Comparison of ENCODE assay signal across 10 cellular contexts in the genomic region with DNA sequence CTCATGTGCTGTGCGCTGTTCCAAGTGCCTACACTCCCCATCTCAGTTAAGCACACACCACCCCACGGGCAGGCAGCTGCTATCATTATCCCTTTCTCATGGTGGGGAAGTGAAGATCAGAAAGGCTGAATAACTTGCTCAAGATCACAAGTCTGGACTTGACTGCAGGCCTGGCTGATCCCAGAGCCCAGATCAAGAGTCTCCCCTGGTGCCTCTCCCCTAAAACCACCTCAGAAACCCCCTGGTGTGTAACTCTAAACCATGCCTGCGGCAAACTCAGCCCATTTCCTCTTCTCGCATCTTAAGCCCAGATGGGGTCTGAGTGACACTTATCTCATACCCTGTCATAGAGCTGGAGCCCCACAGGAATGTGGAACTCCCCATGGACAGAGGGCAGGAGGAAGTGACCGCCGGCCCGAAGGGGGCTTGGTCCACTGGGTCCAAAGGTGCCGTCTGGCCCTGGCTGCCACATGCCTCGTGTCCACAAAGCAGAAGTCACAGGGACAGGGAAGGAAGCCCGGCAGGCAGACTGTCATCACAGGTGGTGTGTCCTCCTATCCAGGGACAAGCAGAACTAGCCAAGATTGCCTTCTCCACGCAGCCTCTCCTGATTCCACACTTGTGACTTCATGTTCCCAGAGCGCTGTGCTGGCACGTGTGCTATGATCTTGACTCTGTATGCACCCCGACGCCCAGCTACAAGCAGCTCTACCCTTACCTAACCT.
DNase-seq lines count a peak whose midpoint lies in the region; ATAC-seq, FAIRE-seq and TF ChIP-seq lines count a peak whose summit lies in the region.
"Had no signal": no experiment of that assay in that cellular context is flagged by ENCODE, and none has a peak within 500 bp of the region (broad histone marks: within the 10 kb centered on the region; RNA-seq: fewer than 3 reads in every experiment).

No MANE protein-coding gene starts in this region.

- H3K27me3 ChIP-seq in GM12878 (replicated peaks in 1 of 2; ENCODE audit: control insufficient read depth in 2 of 2, insufficient read depth in 2 of 2, low read length in 1 of 2) (no peaks in the 10 kb centered on the region; a peak in 1 of 4 replicates), upper lobe of right lung (peaks cover 14% of the 10 kb centered on the region), Peyer's patch (no peaks in the 10 kb centered on the region)

- peak; percentile 61 for ATAC-seq in activated naive CD8-positive, alpha-beta T cell treated with anti-CD3 and anti-CD28 coated beads, Interleukin-2, amount 50 U/mL, for 24 hours
- ATAC-seq in HG03354 (IDR thresholded peaks at IDR 0.05; ENCODE audit: poor library complexity, severe bottlenecking, unreplicated experiment): peak; percentile 77
- ATAC-seq in GM12878: peak; percentile 97
- peak; percentile 80 for ATAC-seq in upper lobe of right lung

- H3K27ac Mint-ChIP-seq in activated naive CD8-positive, alpha-beta T cell treated with anti-CD3 and anti-CD28 coated beads, Interleukin-2, amount 50 U/mL, for 24 hours: no peak overlapping the region
- H3K27ac Mint-ChIP-seq in activated naive CD8-positive, alpha-beta T cell treated with anti-CD3 and anti-CD28 coated beads for 36 hours: no peak overlapping the region

- no TSS peak for BruUV-seq in GM12878 (replicated peaks; lab: Mats Ljungman, UMichigan)

- H3K4me1 ChIP-seq in GM12878 (ENCODE audit: control insufficient read depth, insufficient read depth, low read length) (peaks cover 26% of the 10 kb centered on the region), upper lobe of right lung (no peaks in the 10 kb centered on the region), Peyer's patch (no peaks in the 10 kb centered on the region)

- peaks cover 31% of the 10 kb centered on the region for H3K27me3 Mint-ChIP-seq in activated naive CD8-positive, alpha-beta T cell treated with anti-CD3 and anti-CD28 coated beads, Interleukin-2, amount 50 U/mL, for 24 hours
- H3K27me3 Mint-ChIP-seq in activated naive CD8-positive, alpha-beta T cell treated with anti-CD3 and anti-CD28 coated beads for 36 hours: peaks cover 28% of the 10 kb centered on the region

- H2AFZ ChIP-seq in GM12878 (ENCODE audit: control insufficient read depth, low read depth, low read length): peak overlapping the region; percentile 8

- peak overlapping the region; percentile 45; the same call in 1 of the 2 replicates for H3K4me2 ChIP-seq in GM12878 (ENCODE audit: control insufficient read depth, insufficient read depth)

- RAD21 ChIA-PET in GM12878 (lab: Charles Lee; ENCODE audit: unreplicated experiment): interaction anchor here (0.8 to 2.1 kb wide), 6 partner anchors 7 to 112 kb away, joined by 3 to 11 read pairs (median 3); no protein-coding TSS in a partner anchor

- TF ChIP-seq POLR2A in GM12878 (IDR thresholded peaks at IDR 0.05; ENCODE audit: low read depth, low read length) (no peak), Peyer's patch (IDR thresholded peaks at IDR 0.05) (no peak)

- no peaks in the 10 kb centered on the region for H3K36me3 Mint-ChIP-seq in activated naive CD8-positive, alpha-beta T cell treated with anti-CD3 and anti-CD28 coated beads, Interleukin-2, amount 50 U/mL, for 24 hours (ENCODE audit: low read depth)
- H3K36me3 Mint-ChIP-seq in activated naive CD8-positive, alpha-beta T cell treated with anti-CD3 and anti-CD28 coated beads for 36 hours: no peaks in the 10 kb centered on the region

- intact Hi-C loops in GM12878 (cut with micrococcal nuclease; ENCODE audit: unreplicated experiment): no loop called here
- intact Hi-C loops in upper lobe of right lung (cut with DNase I): no loop called here

- CTCF ChIA-PET in GM12878 (lab: Yijun Ruan, JAX): interaction anchor here (0.7 to 2.2 kb wide), 5 partner anchors 7 to 65 kb away, joined by 4 to 11 read pairs (median 5); no protein-coding TSS in a partner anchor

- in situ Hi-C loops in GM12878 (cut with MboI): no loop called here

- POLR2A ChIA-PET in GM12878 (lab: Charles Lee): interaction anchor here (0.9 to 2.7 kb wide), 4 partner anchors 9 to 114 kb away, joined by 3 to 16 read pairs (median 4); no protein-coding TSS in a partner anchor

- 41% methylated on average over 15 of the region's 15 CpGs for WGBS in GM12878 (ENCODE audit: insufficient coverage, insufficient replicate concordance, low lambda C conversion rate, missing lambda C conversion rate)

- TF ChIP-seq RAD21 in GM12878 (IDR thresholded peaks at IDR 0.05; ENCODE audit: insufficient read depth, low read depth, low read length): no peak; the same call in 1 of the 2 replicates

- H3K27ac ChIP-seq in GM12878 (ENCODE audit: control insufficient read depth, insufficient read depth): peak overlapping the region; percentile 11
- H3K27ac ChIP-seq in upper lobe of right lung: no peak overlapping the region
- no peak overlapping the region for H3K27ac ChIP-seq in Peyer's patch
- H3K27ac ChIP-seq: skin epidermis had no signal

- H3K4me3 ChIP-seq in GM12878: no peak overlapping the region
- H3K4me3 ChIP-seq in upper lobe of right lung: no peak overlapping the region
- H3K4me3 ChIP-seq in Peyer's patch: no peak overlapping the region
- H3K4me3 ChIP-seq: skin epidermis had no signal

- H4K20me1 ChIP-seq in GM12878 (ENCODE audit: control insufficient read depth, insufficient read depth): no peaks in the 10 kb centered on the region

- no peak for DNase-seq in activated naive CD8-positive, alpha-beta T cell treated with anti-CD3 and anti-CD28 coated beads, Interleukin-2, amount 50 U/mL, for 24 hours
- DNase-seq in activated naive CD8-positive, alpha-beta T cell treated with anti-CD3 and anti-CD28 coated beads for 36 hours: no peak
- DNase-seq in GM12878 (ENCODE audit: low read depth, low spot score) (peak; percentile 69), upper lobe of right lung (no peak), Peyer's patch (no peak)
- no peak for DNase-seq in effector CD8-positive, alpha-beta T cell (lab: John Stamatoyannopoulos, UW)
- DNase-seq in activated naive CD4-positive, alpha-beta T cell treated with anti-CD3 and anti-CD28 coated beads, Interleukin-2, amount 50 U/mL, for 16 hours: no peak
- DNase-seq: KG1 had no signal

- H3K4me1 Mint-ChIP-seq in activated naive CD8-positive, alpha-beta T cell treated with anti-CD3 and anti-CD28 coated beads, Interleukin-2, amount 50 U/mL, for 24 hours: peaks cover 5% of the 10 kb centered on the region
- H3K4me1 Mint-ChIP-seq in activated naive CD8-positive, alpha-beta T cell treated with anti-CD3 and anti-CD28 coated beads for 36 hours: no peaks in the 10 kb centered on the region

- H3K9me3 Mint-ChIP-seq in activated naive CD8-positive, alpha-beta T cell treated with anti-CD3 and anti-CD28 coated beads, Interleukin-2, amount 50 U/mL, for 24 hours: no peaks in the 10 kb centered on the region
- no peaks in the 10 kb centered on the region for H3K9me3 Mint-ChIP-seq in activated naive CD8-positive, alpha-beta T cell treated with anti-CD3 and anti-CD28 coated beads for 36 hours

- TF ChIP-seq CTCF in GM12878 (IDR thresholded peaks at IDR 0.05 in 2 of 3, conservative IDR thresholded peaks at IDR 0.05 in 1 of 3; ENCODE audit: control insufficient read depth in 2 of 3, extremely low read depth in 1 of 3, insufficient read depth in 1 of 3, low read depth in 3 of 3, low read length in 3 of 3): no peak
- TF ChIP-seq CTCF in upper lobe of right lung (IDR thresholded peaks at IDR 0.05): no peak
- no peak for TF ChIP-seq CTCF in Peyer's patch (IDR thresholded peaks at IDR 0.05)

- H3K79me2 ChIP-seq in GM12878 (ENCODE audit: control insufficient read depth, insufficient read depth, low read length): no peaks in the 10 kb centered on the region

- peak; percentile 64 for FAIRE-seq in GM12878 (lab: Jason Lieb, UNC)

- H3K4me3 Mint-ChIP-seq in activated naive CD8-positive, alpha-beta T cell treated with anti-CD3 and anti-CD28 coated beads, Interleukin-2, amount 50 U/mL, for 24 hours: no peak overlapping the region
- no peak overlapping the region for H3K4me3 Mint-ChIP-seq in activated naive CD8-positive, alpha-beta T cell treated with anti-CD3 and anti-CD28 coated beads for 36 hours

- TF ChIP-seq EP300 in GM12878 (IDR thresholded peaks at IDR 0.05; ENCODE audit: borderline replicate concordance in 1 of 2, control insufficient read depth in 1 of 2, low read depth in 2 of 2, low read length in 2 of 2): peak; percentile 51 to 79; a peak in 3 of 4 replicates

- H3K36me3 ChIP-seq in GM12878 (ENCODE audit: control insufficient read depth in 2 of 2, insufficient read depth in 2 of 2, low read length in 1 of 2): no peaks in the 10 kb centered on the region
- no peaks in the 10 kb centered on the region for H3K36me3 ChIP-seq in upper lobe of right lung
- no peaks in the 10 kb centered on the region for H3K36me3 ChIP-seq in Peyer's patch

- H3K9me3 ChIP-seq in GM12878 (replicated peaks; ENCODE audit: control insufficient read depth, insufficient read depth, low read length) (peaks cover 1% of the 10 kb centered on the region; the same call in 2 of the 3 replicates), upper lobe of right lung (no peaks in the 10 kb centered on the region), Peyer's patch (no peaks in the 10 kb centered on the region)

- H3K9ac ChIP-seq in GM12878 (ENCODE audit: control insufficient read depth, insufficient read depth, low read length): no peak overlapping the region; the same call in 1 of the 2 replicates

- SMC1A ChIA-PET in GM12878 (lab: Charles Lee; ENCODE audit: uncharacterized antibody, unreplicated experiment): interaction anchor here (0.7 to 2.2 kb wide), 7 partner anchors 11 to 177 kb away, joined by 3 to 17 read pairs (median 3); no protein-coding TSS in a partner anchor

TF ChIP-seq in GM12878, 131 proteins besides CTCF, POLR2A, EP300 and RAD21 (continues in another document):
- TF ChIP-seq RAD51 (IDR thresholded peaks at IDR 0.05) (no peak), RUNX3 (IDR thresholded peaks at IDR 0.05; ENCODE audit: low read length) (peak; percentile 91), RELB (IDR thresholded peaks at IDR 0.05; ENCODE audit: low read depth) (peak; percentile 97), POU2F2 (IDR thresholded peaks at IDR 0.05; ENCODE audit: borderline replicate concordance, low read depth, low read length) (no peak), SPI1 (IDR thresholded peaks at IDR 0.05; ENCODE audit: borderline replicate concordance, insufficient read depth, low read depth, low read length) (peak; percentile 91), MXI1 (IDR thresholded peaks at IDR 0.05; ENCODE audit: low read depth, low read length) (no peak)
